ENCODE assay signal across 25 cellular contexts in genomic region chr15:55782901-55783300, GRCh38. TPM values are rescaled to one million over a fixed set of nuclear protein-coding genes. Genes with fewer than 3 reads are reported as not detected.
DNase-seq lines count a peak whose midpoint lies in the region; FAIRE-seq and TF ChIP-seq lines count a peak whose summit lies in the region.
"Had no signal": no experiment of that assay in that cellular context is flagged by ENCODE, and none has a peak within 500 bp of the region (broad histone marks: within the 10 kb centered on the region; RNA-seq: fewer than 3 reads in every experiment).

No MANE protein-coding gene starts in this region.

- WGBS in small intestine, 3 donors = 69 to 81% (median 72%) methylated on average over 3 of the region's 3 CpGs

- H3K4me1 Mint-ChIP-seq in nephron progenitor cell = peaks cover 62% of the 10 kb centered on the region
- H3K4me1 Mint-ChIP-seq in activated CD4-positive, alpha-beta memory T cell treated with anti-CD3 and anti-CD28 coated beads for 36 hours (ENCODE audit: low read depth) = no peaks in the 10 kb centered on the region
- H3K4me1 Mint-ChIP-seq: CD4-positive, alpha-beta memory T cell had no signal

- H3K27me3 ChIP-seq in BE2C = no peaks in the 10 kb centered on the region
- H3K27me3 ChIP-seq in small intestine (ENCODE audit: control insufficient read depth in 2 of 2, insufficient read depth in 2 of 2, low read length in 2 of 2) = no peaks in the 10 kb centered on the region
- H3K27me3 ChIP-seq: BLaER1 had no signal

- H3K4me1 ChIP-seq in BE2C (peaks cover 15% of the 10 kb centered on the region), small intestine (ENCODE audit: control insufficient read depth in 2 of 2, insufficient read depth in 1 of 2, low read depth in 1 of 2, low read length in 1 of 2) (no peaks in the 10 kb centered on the region)
- H3K4me1 ChIP-seq: A549, BLaER1 had no signal

- no peaks in the 10 kb centered on the region for H3K9me3 ChIP-seq in BE2C
- H3K9me3 ChIP-seq in small intestine (ENCODE audit: control insufficient read depth, low read depth) = no peaks in the 10 kb centered on the region
- H3K9me3 ChIP-seq: Caco-2 had no signal

- TF ChIP-seq CTCF in BE2C (IDR thresholded peaks at IDR 0.05; ENCODE audit: low read depth, low read length) (no peak), fibroblast of villous mesenchyme (IDR thresholded peaks at IDR 0.05; ENCODE audit: insufficient read depth, low read depth, low read length) (no peak), nephron progenitor cell (IDR thresholded peaks at IDR 0.05) (no peak)

- no peak overlapping the region for H3K4me3 ChIP-seq in BE2C (ENCODE audit: low read depth, low read length)
- no peak overlapping the region for H3K4me3 ChIP-seq in fibroblast of villous mesenchyme (ENCODE audit: low read depth, low read length)
- H3K4me3 ChIP-seq in small intestine (ENCODE audit: low read depth in 1 of 2, low read length in 2 of 2) = no peak overlapping the region
- H3K4me3 ChIP-seq: A549, BLaER1, K562 had no signal

- FAIRE-seq in small intestine (lab: Jason Lieb, UNC) = no peak
- FAIRE-seq: A549, GM12891, K562 had no signal

- intact Hi-C loops in activated CD4-positive, alpha-beta memory T cell treated with anti-CD3 and anti-CD28 coated beads for 36 hours (cut with micrococcal nuclease) = no loop called here

- peaks cover 12% of the 10 kb centered on the region for H3K9me3 Mint-ChIP-seq in nephron progenitor cell
- H3K9me3 Mint-ChIP-seq in activated CD4-positive, alpha-beta memory T cell treated with anti-CD3 and anti-CD28 coated beads for 36 hours = no peaks in the 10 kb centered on the region
- H3K9me3 Mint-ChIP-seq: HFFc6 had no signal

- peak; percentile 45 for DNase-seq in BE2C
- peak; percentile 70 for DNase-seq in RPMI7951 (ENCODE audit: low read depth)
- peak; percentile 55 for DNase-seq in fibroblast of villous mesenchyme (ENCODE audit: low read depth)
- DNase-seq in nephron progenitor cell = no peak
- DNase-seq in activated naive CD4-positive, alpha-beta T cell treated with Interleukin-2 at 50 U/mL for 16 hours = no peak
- DNase-seq in small intestine = no peak
- no peak for DNase-seq in activated CD4-positive, alpha-beta memory T cell treated with anti-CD3 and anti-CD28 coated beads for 36 hours
- DNase-seq in NCI-H748 (lab: John Stamatoyannopoulos, UW; ENCODE audit: unreplicated experiment) = no peak
- DNase-seq: Caco-2; CD4-positive, alpha-beta memory T cell; DMS 273 treated with DMSO at 0.1 percent for 48 hours; DMS79 treated with DMSO at 0.1 percent for 48 hours; H7; HFFc6; NCI-H1092 treated with DMSO at 0.1 percent for 48 hours; NCI-H1436 treated with DMSO at 0.1 percent for 48 hours; NCI-H1930; NCI-H226; NCI-H510A treated with DMSO at 0.1 percent for 48 hours; NCI-H82; Right ventricle myocardium superior had no signal

- H3K36me3 Mint-ChIP-seq in nephron progenitor cell (ENCODE audit: low read depth) = no peaks in the 10 kb centered on the region
- no peaks in the 10 kb centered on the region for H3K36me3 Mint-ChIP-seq in activated CD4-positive, alpha-beta memory T cell treated with anti-CD3 and anti-CD28 coated beads for 36 hours
- H3K36me3 Mint-ChIP-seq: CD4-positive, alpha-beta memory T cell had no signal

- CTCF ChIA-PET in activated CD4-positive, alpha-beta memory T cell treated with anti-CD3 and anti-CD28 coated beads for 36 hours (lab: Charles Lee) = interaction anchor here (1.1 to 3.0 kb wide), 3 partner anchors 9 to 11 kb away, joined by 3 to 17 read pairs (median 3); no protein-coding TSS in a partner anchor

- peaks cover 6% of the 10 kb centered on the region for H3K27me3 Mint-ChIP-seq in nephron progenitor cell (ENCODE audit: low read depth, poor library complexity)
- H3K27me3 Mint-ChIP-seq in activated CD4-positive, alpha-beta memory T cell treated with anti-CD3 and anti-CD28 coated beads for 36 hours = peaks cover 10% of the 10 kb centered on the region

- H3K27ac ChIP-seq in small intestine (ENCODE audit: low read depth in 1 of 2, low read length in 1 of 2) = no peak overlapping the region
- H3K27ac ChIP-seq: A549, BLaER1 had no signal

- H3K36me3 ChIP-seq in BE2C = no peaks in the 10 kb centered on the region
- no peaks in the 10 kb centered on the region for H3K36me3 ChIP-seq in small intestine (ENCODE audit: control insufficient read depth in 2 of 2, insufficient read depth in 2 of 2, low read length in 2 of 2)
- H3K36me3 ChIP-seq: BLaER1 had no signal

- POLR2A ChIA-PET in activated CD4-positive, alpha-beta memory T cell treated with anti-CD3 and anti-CD28 coated beads for 36 hours (lab: Charles Lee) = no interaction called here

- H3K27ac Mint-ChIP-seq in nephron progenitor cell = peak overlapping the region; percentile 72
- H3K27ac Mint-ChIP-seq in activated CD4-positive, alpha-beta memory T cell treated with anti-CD3 and anti-CD28 coated beads for 36 hours = no peak overlapping the region
- H3K27ac Mint-ChIP-seq: CD4-positive, alpha-beta memory T cell; HFFc6 had no signal

- no peak overlapping the region for H3K4me3 Mint-ChIP-seq in nephron progenitor cell
- H3K4me3 Mint-ChIP-seq in activated CD4-positive, alpha-beta memory T cell treated with anti-CD3 and anti-CD28 coated beads for 36 hours = no peak overlapping the region
- H3K4me3 Mint-ChIP-seq: CD4-positive, alpha-beta memory T cell; HFFc6 had no signal

RNA-seq across cellular contexts. Expression of gene PRTG, which starts 39.9 kb away (rescaled TPM):
- polyA plus RNA-seq in BE2C (2012; ENCODE audit: insufficient read depth, insufficient read length, low read depth) = 4.6 TPM
- 3.8 and 13.3 TPM in 2 replicates for total RNA-seq in RPMI7951 (2014; rRNA removed; shearing (Covaris generic))
- 6.4 and 6.9 TPM in 2 replicates for total RNA-seq in fibroblast of villous mesenchyme
- under 1 TPM in 1 of 3 donors, not detected in 2; 0.19 TPM for polyA plus RNA-seq in small intestine
- total RNA-seq in activated CD4-positive, alpha-beta memory T cell treated with anti-CD3 and anti-CD28 coated beads for 36 hours = not detected
- total RNA-seq: CD4-positive, alpha-beta memory T cell had no signal
- polyA plus RNA-seq: CD4-positive, alpha-beta memory T cell had no signal

Comparison
In these comparisons a context has a peak if more than half of its experiments do, and no peak if none do; other contexts are left out.
1. DNase-seq: peak in BE2C (single experiment), RPMI7951 (single experiment) and fibroblast of villous mesenchyme (single experiment); none in nephron progenitor cell (single experiment), activated naive CD4-positive, alpha-beta T cell treated with Interleukin-2 at 50 U/mL for 16 hours (single experiment), small intestine (single experiment), activated CD4-positive, alpha-beta memory T cell treated with anti-CD3 and anti-CD28 coated beads for 36 hours (single experiment) and NCI-H748 (single experiment).